9 cellular contexts compared by ENCODE assay signal in genomic region chr4:153232768-153233167, GRCh38. TPM values are rescaled to one million over a fixed set of nuclear protein-coding genes. Genes with fewer than 3 reads are reported as not detected.
DNase-seq lines count a peak whose midpoint lies in the region; ATAC-seq and TF ChIP-seq lines count a peak whose summit lies in the region.
"Had no signal": no experiment of that assay in that cellular context is flagged by ENCODE, and none has a peak within 500 bp of the region (broad histone marks: within the 10 kb centered on the region; RNA-seq: fewer than 3 reads in every experiment).

No MANE protein-coding gene starts in this region.

- no peaks in the 10 kb centered on the region for H3F3A ChIP-seq in Loucy (ENCODE audit: low read depth)

- H3K4me2 ChIP-seq in Loucy (ENCODE audit: low read depth, low read length, poor library complexity, severe bottlenecking) = no peak overlapping the region

- no peaks in the 10 kb centered on the region for H3K9me3 Mint-ChIP-seq in progenitor cell of endocrine pancreas (ENCODE audit: low read depth)

- no peak overlapping the region for H3K27ac ChIP-seq in tibial artery

- intact Hi-C loops in tibial artery (cut with DNase I; ENCODE audit: low total_unique reads) = no loop called here

- no peak overlapping the region for H3K27ac Mint-ChIP-seq in progenitor cell of endocrine pancreas

- H3K36me3 ChIP-seq in Loucy (ENCODE audit: insufficient read depth, low read length) (no peaks in the 10 kb centered on the region), tibial artery (no peaks in the 10 kb centered on the region)

- ATAC-seq in GM19395 (IDR thresholded peaks at IDR 0.05; ENCODE audit: unreplicated experiment) = no peak

- H3K9me2 ChIP-seq in Loucy (replicated peaks; ENCODE audit: low read depth, low read length) = no peaks in the 10 kb centered on the region

- peaks cover 19% of the 10 kb centered on the region for H3K4me1 Mint-ChIP-seq in progenitor cell of endocrine pancreas (ENCODE audit: low read depth)

- H3K27me3 ChIP-seq in Loucy (ENCODE audit: insufficient read depth, low read length, poor library complexity, severe bottlenecking) (no peaks in the 10 kb centered on the region), tibial artery (no peaks in the 10 kb centered on the region)

- peaks cover 3% of the 10 kb centered on the region for H3K36me3 Mint-ChIP-seq in progenitor cell of endocrine pancreas (ENCODE audit: insufficient read depth)
- H3K36me3 Mint-ChIP-seq: CD14-positive monocyte had no signal

- H3K4me3 ChIP-seq in Loucy (ENCODE audit: low read length, poor library complexity, severe bottlenecking) = no peak overlapping the region
- no peak overlapping the region for H3K4me3 ChIP-seq in epithelial cell of esophagus (ENCODE audit: low read length)
- no peak overlapping the region for H3K4me3 ChIP-seq in tibial artery

- no peak overlapping the region for H3K9ac ChIP-seq in Loucy (ENCODE audit: low read depth, low read length, poor library complexity, severe bottlenecking)

- TF ChIP-seq CTCF in Loucy (conservative IDR thresholded peaks at IDR 0.05; ENCODE audit: low read length) (peak; percentile 64), epithelial cell of esophagus (IDR thresholded peaks at IDR 0.05; ENCODE audit: insufficient read depth, low read depth, low read length, missing control alignments) (peak; percentile 19), progenitor cell of endocrine pancreas (IDR thresholded peaks at IDR 0.05; ENCODE audit: unreplicated experiment) (peak; percentile 45), tibial artery (IDR thresholded peaks at IDR 0.05) (no peak)

- H3K9me3 ChIP-seq in Loucy (ENCODE audit: insufficient read depth, low read depth, low read length) = no peaks in the 10 kb centered on the region
- H3K9me3 ChIP-seq in tibial artery = no peaks in the 10 kb centered on the region

- DNase-seq in NCI-H2196 (lab: John Stamatoyannopoulos, UW; ENCODE audit: unreplicated experiment) (peak; percentile 0), NCI-H2196 treated with DMSO at 0.1 percent for 48 hours (lab: John Stamatoyannopoulos, UW; ENCODE audit: unreplicated experiment) (no peak), epithelial cell of esophagus (ENCODE audit: low read depth) (no peak), progenitor cell of endocrine pancreas (ENCODE audit: low spot score, unreplicated experiment) (no peak), tibial artery (no peak)
- no peak for DNase-seq in stimulated activated CD4-positive, alpha-beta T cell treated with anti-CD3 and anti-CD28 coated beads, Interleukin-4, amount 100 ng/mL, for 24 hours

- H3K27me3 Mint-ChIP-seq in progenitor cell of endocrine pancreas = no peaks in the 10 kb centered on the region

- H3K4me3 Mint-ChIP-seq in progenitor cell of endocrine pancreas (ENCODE audit: low read depth) = no peak overlapping the region
- H3K4me3 Mint-ChIP-seq: CD14-positive monocyte had no signal

- H3K4me1 ChIP-seq in Loucy (ENCODE audit: insufficient read depth, low read length, poor library complexity, severe bottlenecking) (peaks cover 31% of the 10 kb centered on the region), tibial artery (peaks cover 0 to 26% (median 18%) of the 10 kb centered on the region in 4 donors)

- H3K79me2 ChIP-seq in Loucy (ENCODE audit: insufficient read depth, low read length) = no peaks in the 10 kb centered on the region

- no peaks in the 10 kb centered on the region for H4K20me1 ChIP-seq in Loucy (ENCODE audit: insufficient read depth, low read length, poor library complexity, severe bottlenecking)

- no peak overlapping the region for H2AFZ ChIP-seq in Loucy (ENCODE audit: low read length)

RNA-seq across cellular contexts. Expression of gene TRIM2, which starts 28.5 kb away (rescaled TPM):
- 52.5 and 59.6 TPM in 2 replicates for total RNA-seq in progenitor cell of endocrine pancreas

Comparison
In these comparisons a context has a peak if more than half of its experiments do, and no peak if none do; other contexts are left out.
1. CTCF ChIP-seq: peak in Loucy (single experiment), epithelial cell of esophagus (single experiment) and progenitor cell of endocrine pancreas (single experiment); none in tibial artery (0 of 2).